Comparison of ENCODE assay signal across 9 cellular contexts in the genomic region with DNA sequence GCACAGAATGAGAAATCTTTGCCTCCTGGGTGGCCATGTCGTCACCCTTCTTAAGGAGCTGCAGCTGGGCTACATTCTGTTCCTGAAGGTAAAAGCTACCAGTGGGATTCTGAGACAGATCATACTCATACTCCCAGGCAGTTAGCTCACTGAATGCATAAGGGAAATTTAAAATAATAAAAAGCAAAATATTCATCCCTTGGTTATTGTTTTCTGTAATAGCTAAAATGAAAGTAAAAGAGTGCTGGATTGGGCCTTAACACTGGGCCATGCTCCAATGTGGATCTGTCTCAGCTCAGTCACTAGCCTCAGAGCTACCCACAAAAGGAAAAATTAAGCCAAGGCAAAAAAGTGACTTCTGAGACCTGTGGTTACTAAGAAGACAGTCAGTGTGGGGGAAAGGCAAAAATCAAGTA. TPM values are rescaled to one million over a fixed set of nuclear protein-coding genes. Genes with fewer than 3 reads are reported as not detected.
DNase-seq lines count a peak whose midpoint lies in the region; ATAC-seq and TF ChIP-seq lines count a peak whose summit lies in the region.
"Had no signal": no experiment of that assay in that cellular context is flagged by ENCODE, and none has a peak within 500 bp of the region (broad histone marks: within the 10 kb centered on the region; RNA-seq: fewer than 3 reads in every experiment).

No MANE protein-coding gene starts in this region.

- H3K9me3 Mint-ChIP-seq in activated T-cell treated with anti-CD3 and anti-CD28 coated beads, Interleukin-2, amount 50 U/mL, for 4 hours, result no peaks in the 10 kb centered on the region
- peaks cover 3% of the 10 kb centered on the region for H3K9me3 Mint-ChIP-seq in activated naive CD8-positive, alpha-beta T cell treated with anti-CD3 and anti-CD28 coated beads, Interleukin-2, amount 50 U/mL, for 24 hours

- H3K4me1 Mint-ChIP-seq in activated T-cell treated with anti-CD3 and anti-CD28 coated beads, Interleukin-2, amount 50 U/mL, for 4 hours (ENCODE audit: low read depth), result peaks cover 31% of the 10 kb centered on the region
- peaks cover 53% of the 10 kb centered on the region for H3K4me1 Mint-ChIP-seq in activated naive CD8-positive, alpha-beta T cell treated with anti-CD3 and anti-CD28 coated beads, Interleukin-2, amount 50 U/mL, for 24 hours

- peak; percentile 82 to 88 for ATAC-seq in activated T-cell treated with anti-CD3 and anti-CD28 coated beads, Interleukin-2, amount 50 U/mL, for 4 hours
- ATAC-seq in activated naive CD8-positive, alpha-beta T cell treated with anti-CD3 and anti-CD28 coated beads, Interleukin-2, amount 50 U/mL, for 24 hours, result peak; percentile 98
- peak; percentile 18 for ATAC-seq in left lung

- TF ChIP-seq CTCF in left lung (IDR thresholded peaks at IDR 0.05) (no peak), tibial artery (IDR thresholded peaks at IDR 0.05) (no peak), foreskin fibroblast (IDR thresholded peaks at IDR 0.05; ENCODE audit: low read depth, low read length) (no peak)

- H3K36me3 Mint-ChIP-seq in activated T-cell treated with anti-CD3 and anti-CD28 coated beads, Interleukin-2, amount 50 U/mL, for 4 hours (ENCODE audit: insufficient read depth), result no peaks in the 10 kb centered on the region
- no peaks in the 10 kb centered on the region for H3K36me3 Mint-ChIP-seq in activated naive CD8-positive, alpha-beta T cell treated with anti-CD3 and anti-CD28 coated beads, Interleukin-2, amount 50 U/mL, for 24 hours (ENCODE audit: low read depth)

- peak overlapping the region; percentile 79 for H3K4me3 Mint-ChIP-seq in activated T-cell treated with anti-CD3 and anti-CD28 coated beads, Interleukin-2, amount 50 U/mL, for 4 hours
- peak overlapping the region; percentile 76 for H3K4me3 Mint-ChIP-seq in activated naive CD8-positive, alpha-beta T cell treated with anti-CD3 and anti-CD28 coated beads, Interleukin-2, amount 50 U/mL, for 24 hours

- no peak overlapping the region for H3K4me3 ChIP-seq in left lung
- peak overlapping the region; percentile 31 for H3K4me3 ChIP-seq in tibial artery
- H3K4me3 ChIP-seq in foreskin fibroblast (ENCODE audit: low read depth in 1 of 2, low read length in 2 of 2), result peak overlapping the region in 1 of 2 donors; percentile 7

- H3K4me1 ChIP-seq in left lung (no peaks in the 10 kb centered on the region), tibial artery (peaks cover 0 to 18% (median 3%) of the 10 kb centered on the region in 4 donors)

- no peaks in the 10 kb centered on the region for H3K36me3 ChIP-seq in left lung
- H3K36me3 ChIP-seq in tibial artery, result no peaks in the 10 kb centered on the region

- no peaks in the 10 kb centered on the region for H3K27me3 Mint-ChIP-seq in activated T-cell treated with anti-CD3 and anti-CD28 coated beads, Interleukin-2, amount 50 U/mL, for 4 hours (ENCODE audit: low read depth)
- H3K27me3 Mint-ChIP-seq in activated naive CD8-positive, alpha-beta T cell treated with anti-CD3 and anti-CD28 coated beads, Interleukin-2, amount 50 U/mL, for 24 hours, result no peaks in the 10 kb centered on the region

- intact Hi-C loops in left lung (cut with DNase I) (no loop called here), tibial artery (cut with DNase I; ENCODE audit: low total_unique reads) (no loop called here)

- DNase-seq in activated T-cell treated with anti-CD3 and anti-CD28 coated beads, Interleukin-2, amount 50 U/mL, for 4 hours, result no peak
- no peak for DNase-seq in activated T-cell treated with anti-CD3 and anti-CD28 coated beads, Interleukin-2, amount 50 U/mL, for 1 hour
- no peak for DNase-seq in activated naive CD8-positive, alpha-beta T cell treated with anti-CD3 and anti-CD28 coated beads, Interleukin-2, amount 50 U/mL, for 24 hours
- DNase-seq in left lung, result no peak
- DNase-seq in tibial artery, result no peak
- DNase-seq in NCI-H128 (lab: John Stamatoyannopoulos, UW; ENCODE audit: unreplicated experiment), result no peak
- no peak for DNase-seq in foreskin fibroblast
- no peak for DNase-seq in pons (ENCODE audit: low spot score)
- DNase-seq: KG1 had no signal

- H3K27ac ChIP-seq in left lung (peak overlapping the region; percentile 31 to 61), tibial artery (peak overlapping the region; percentile 57 to 59)

- H3K27me3 ChIP-seq in left lung (no peaks in the 10 kb centered on the region), tibial artery (no peaks in the 10 kb centered on the region)

- H3K27ac Mint-ChIP-seq in activated naive CD8-positive, alpha-beta T cell treated with anti-CD3 and anti-CD28 coated beads, Interleukin-2, amount 50 U/mL, for 24 hours, result peak overlapping the region; percentile 97

- H3K9me3 ChIP-seq in left lung (no peaks in the 10 kb centered on the region), tibial artery (no peaks in the 10 kb centered on the region)

RNA-seq across cellular contexts. Expression of gene DYNC2I1, which starts 8.9 kb away (rescaled TPM):
- 1 to 10 TPM; 6.2 to 7.6 (median 6.3) TPM for total RNA-seq in activated T-cell treated with anti-CD3 and anti-CD28 coated beads, Interleukin-2, amount 50 U/mL, for 4 hours
- total RNA-seq in left lung, result 10 to 100 TPM; 10.8 to 17.3 TPM

RNA-seq across cellular contexts. Expression of gene ESYT2, which starts 18.1 kb away (rescaled TPM):
- total RNA-seq in activated T-cell treated with anti-CD3 and anti-CD28 coated beads, Interleukin-2, amount 50 U/mL, for 4 hours, result 10 to 100 TPM; 48.7 to 59.7 (median 57.1) TPM
- total RNA-seq in left lung, result 10 to 100 TPM; 69.7 to 75.7 TPM

Comparison
In these comparisons a context has a peak if more than half of its experiments do, and no peak if none do; other contexts are left out.
1. ATAC-seq: peak in every context shown above with its lines; median percentile 98 in activated naive CD8-positive, alpha-beta T cell treated with anti-CD3 and anti-CD28 coated beads, Interleukin-2, amount 50 U/mL, for 24 hours; 85 in activated T-cell treated with anti-CD3 and anti-CD28 coated beads, Interleukin-2, amount 50 U/mL, for 4 hours; 18 in left lung.
2. H3K4me3 ChIP-seq: peak in tibial artery (2 of 2); none in left lung (0 of 2).